Comparison of ENCODE assay signal across 8 cellular contexts in the genomic region with DNA sequence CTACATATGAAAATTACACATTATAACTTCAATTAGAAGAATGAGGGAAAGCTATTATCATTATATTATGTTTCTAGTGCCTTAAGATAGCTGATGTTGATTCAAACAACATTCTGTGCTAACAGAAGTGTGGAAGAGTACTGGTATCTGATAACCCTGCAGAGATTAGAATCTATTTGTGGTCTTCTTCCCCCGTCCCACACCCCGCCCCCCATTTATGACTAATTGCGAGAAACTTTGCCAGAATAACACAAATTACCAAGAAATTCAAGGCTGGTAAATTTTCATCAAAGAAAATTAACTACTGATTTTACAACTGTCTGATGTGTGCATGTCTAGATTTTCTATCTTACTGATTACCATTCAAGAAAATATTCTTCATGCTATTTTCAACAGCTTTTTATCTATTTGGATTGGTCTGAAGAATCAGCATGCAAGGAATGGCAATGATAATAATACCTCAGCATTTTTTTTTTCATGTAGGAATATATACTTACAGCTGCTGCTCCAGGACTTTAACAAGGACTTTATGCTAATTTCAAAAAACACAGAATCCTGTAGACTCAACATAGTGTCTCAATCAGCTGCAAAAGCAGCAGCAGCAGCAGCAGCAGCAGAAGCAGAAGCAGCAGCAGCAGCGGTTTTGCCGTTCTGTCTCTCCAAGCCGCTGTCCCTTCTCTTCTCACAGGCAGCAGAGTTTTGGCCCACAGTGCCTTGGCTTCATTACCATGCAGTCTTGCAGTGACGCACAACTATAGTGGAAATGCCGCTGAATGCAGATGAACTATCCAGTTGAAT.
A peak's percentile ranks its signal among the peaks of the same experiment; 100 is the strongest.
DNase-seq lines count a peak whose midpoint lies in the region; ATAC-seq and TF ChIP-seq lines count a peak whose summit lies in the region.

No MANE protein-coding gene starts in this region.

- in situ Hi-C loops in GM13977 (cut with MboI; ENCODE audit: low pct_unique_long_range_greater_than_20kb, low sequenced_read_pairs, unreplicated experiment): no loop called here

- no peaks in the 10 kb centered on the region for H3K9me3 Mint-ChIP-seq in activated T-helper 2 cell treated with anti-CD3 and anti-CD28 coated beads, Interferon-gamma antibody, Interleukin-2, Interleukin-4, amounts not matched to agents 10 μg/mL and 5 μg/mL and 100 μg/mL, durations not matched to agents 14 hours and 24 hours and 36 hours

- H3K9me3 ChIP-seq in HUES64 (ENCODE audit: insufficient read depth, low read depth, low read length) (no peaks in the 10 kb centered on the region), heart right ventricle (no peaks in the 10 kb centered on the region)

- H3K4me3 ChIP-seq in HUES64 (ENCODE audit: low read length) (no peak overlapping the region), heart right ventricle (peak overlapping the region in 8 of 10 donors; percentile 3 to 44 (median 34))

- no peak overlapping the region for H3K9ac ChIP-seq in HUES64 (ENCODE audit: low read depth, low read length)

- peak; percentile 85 to 96 (median 93) for ATAC-seq in heart right ventricle
- ATAC-seq in GM21529 (IDR thresholded peaks at IDR 0.05; ENCODE audit: unreplicated experiment): no peak

- H3K36me3 Mint-ChIP-seq in activated T-helper 2 cell treated with anti-CD3 and anti-CD28 coated beads, Interferon-gamma antibody, Interleukin-2, Interleukin-4, amounts not matched to agents 10 μg/mL and 5 μg/mL and 100 μg/mL, durations not matched to agents 14 hours and 24 hours and 36 hours (ENCODE audit: low read depth): peaks cover 9% of the 10 kb centered on the region

- no peak for DNase-seq in activated T-helper 2 cell treated with anti-CD3 and anti-CD28 coated beads, Interferon-gamma antibody, Interleukin-2, Interleukin-4, amounts not matched to agents 10 μg/mL and 5 μg/mL and 100 μg/mL, durations not matched to agents 14 hours and 24 hours and 36 hours (ENCODE audit: low spot score)
- DNase-seq in heart right ventricle (peak; percentile 41 to 70), HPDE6-E6E7 (ENCODE audit: extremely low spot score) (no peak), GM13977 (ENCODE audit: low spot score) (no peak), GM10266 (ENCODE audit: extremely low spot score) (no peak)
- DNase-seq in stimulated activated CD4-positive, alpha-beta T cell treated with anti-CD3 and anti-CD28 coated beads, Interleukin-12 subunit alpha, Interleukin-12 subunit beta, amount 100 ng/mL, for 48 hours (ENCODE audit: low read depth in 2 of 3, low spot score in 1 of 3): peak in 2 of 3 donors; percentile 40 to 42

- H3K4me1 Mint-ChIP-seq in activated T-helper 2 cell treated with anti-CD3 and anti-CD28 coated beads, Interferon-gamma antibody, Interleukin-2, Interleukin-4, amounts not matched to agents 10 μg/mL and 5 μg/mL and 100 μg/mL, durations not matched to agents 14 hours and 24 hours and 36 hours (ENCODE audit: low read depth): peaks cover 45% of the 10 kb centered on the region

- intact Hi-C loops in activated T-helper 2 cell treated with anti-CD3 and anti-CD28 coated beads, Interferon-gamma antibody, Interleukin-2, Interleukin-4, amounts not matched to agents 10 μg/mL and 5 μg/mL and 100 μg/mL, durations not matched to agents 14 hours and 24 hours and 36 hours (cut with micrococcal nuclease): no loop called here
- intact Hi-C loops in heart right ventricle (cut with DNase I): no loop called here

- TF ChIP-seq CTCF in heart right ventricle (IDR thresholded peaks at IDR 0.05) (no peak), GM13977 (IDR thresholded peaks at IDR 0.05; ENCODE audit: extremely low read depth, insufficient read depth, missing control alignments) (no peak), GM10266 (IDR thresholded peaks at IDR 0.05; ENCODE audit: control insufficient read depth, insufficient read depth, low read depth, missing control alignments) (no peak)

- H3K27ac Mint-ChIP-seq in activated T-helper 2 cell treated with anti-CD3 and anti-CD28 coated beads, Interferon-gamma antibody, Interleukin-2, Interleukin-4, amounts not matched to agents 10 μg/mL and 5 μg/mL and 100 μg/mL, durations not matched to agents 14 hours and 24 hours and 36 hours: no peak overlapping the region

- H3K27me3 Mint-ChIP-seq in activated T-helper 2 cell treated with anti-CD3 and anti-CD28 coated beads, Interferon-gamma antibody, Interleukin-2, Interleukin-4, amounts not matched to agents 10 μg/mL and 5 μg/mL and 100 μg/mL, durations not matched to agents 14 hours and 24 hours and 36 hours (ENCODE audit: low read depth): no peaks in the 10 kb centered on the region

- H3K4me1 ChIP-seq in HUES64 (ENCODE audit: insufficient read depth, low read length): peaks cover 5% of the 10 kb centered on the region; the same call in 1 of the 2 replicates
- H3K4me1 ChIP-seq in heart right ventricle: peaks cover 0 to 59% (median 43%) of the 10 kb centered on the region in 9 donors

- H3K27me3 ChIP-seq in HUES64 (ENCODE audit: insufficient read depth, low read length) (no peaks in the 10 kb centered on the region), heart right ventricle (no peaks in the 10 kb centered on the region)

- 0 out of 2 replicates have a peak overlapping the region, but pooled peaks have one; percentile 22 for H3K27ac ChIP-seq in HUES64 (ENCODE audit: low read depth, low read length)
- H3K27ac ChIP-seq in heart right ventricle: peak overlapping the region in 8 of 10 donors; percentile 6 to 78 (median 60)

- H3K4me3 Mint-ChIP-seq in activated T-helper 2 cell treated with anti-CD3 and anti-CD28 coated beads, Interferon-gamma antibody, Interleukin-2, Interleukin-4, amounts not matched to agents 10 μg/mL and 5 μg/mL and 100 μg/mL, durations not matched to agents 14 hours and 24 hours and 36 hours (ENCODE audit: low read depth): peak overlapping the region; percentile 42

- 64% methylated on average over 8 of the region's 8 CpGs for WGBS in HUES64
- 21 to 22% methylated on average over 8 of the region's 8 CpGs for WGBS in heart right ventricle, 2 donors

- H3K36me3 ChIP-seq in HUES64 (ENCODE audit: insufficient read depth, low read length) (no peaks in the 10 kb centered on the region), heart right ventricle (no peaks in the 10 kb centered on the region)

Comparison
In these comparisons a context has a peak if more than half of its experiments do, and no peak if none do; other contexts are left out.
1. DNase-seq: peak in heart right ventricle (2 of 2) and stimulated activated CD4-positive, alpha-beta T cell treated with anti-CD3 and anti-CD28 coated beads, Interleukin-12 subunit alpha, Interleukin-12 subunit beta, amount 100 ng/mL, for 48 hours (2 of 3); none in activated T-helper 2 cell treated with anti-CD3 and anti-CD28 coated beads, Interferon-gamma antibody, Interleukin-2, Interleukin-4, amounts not matched to agents 10 μg/mL and 5 μg/mL and 100 μg/mL, durations not matched to agents 14 hours and 24 hours and 36 hours (single experiment), HPDE6-E6E7 (single experiment), GM13977 (single experiment) and GM10266 (single experiment).